9 cellular contexts compared by ENCODE assay signal in the genomic region with DNA sequence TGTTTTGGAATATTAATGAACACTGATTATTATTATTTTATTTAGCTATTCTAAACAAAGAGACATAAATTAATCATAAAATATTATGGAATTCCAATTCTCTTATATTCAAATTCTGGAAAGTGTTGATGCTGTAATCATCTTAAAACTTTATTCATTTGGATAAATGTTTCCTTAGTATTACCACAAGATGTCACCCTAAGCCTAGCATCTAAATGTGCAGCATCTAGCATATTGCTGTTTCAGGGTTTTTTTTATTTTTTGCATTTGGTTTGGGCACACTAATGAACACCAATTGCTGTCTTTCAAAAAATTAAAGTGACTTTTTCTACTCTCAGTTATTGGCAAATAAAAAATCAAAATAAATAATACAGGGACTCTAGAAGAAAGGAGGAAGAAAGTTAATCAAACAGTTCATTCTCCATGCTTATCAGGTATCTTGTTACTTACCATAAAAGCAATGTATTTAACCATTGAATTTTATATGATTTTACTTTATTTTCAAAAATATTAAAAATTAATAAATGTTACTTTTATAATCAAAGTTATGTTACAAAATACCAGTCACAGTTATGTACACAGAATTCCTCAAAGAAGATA. TPM values are rescaled to one million over a fixed set of nuclear protein-coding genes. Genes with fewer than 3 reads are reported as not detected.
DNase-seq lines count a peak whose midpoint lies in the region; ATAC-seq and TF ChIP-seq lines count a peak whose summit lies in the region.
"Had no signal": no experiment of that assay in that cellular context is flagged by ENCODE, and none has a peak within 500 bp of the region (broad histone marks: within the 10 kb centered on the region; RNA-seq: fewer than 3 reads in every experiment).

No MANE protein-coding gene starts in this region.

- no peaks in the 10 kb centered on the region for H3K4me1 Mint-ChIP-seq in glutamatergic neuron (ENCODE audit: low read depth, unreplicated experiment)

- no peaks in the 10 kb centered on the region for H3K36me3 Mint-ChIP-seq in glutamatergic neuron (ENCODE audit: unreplicated experiment)

- no peaks in the 10 kb centered on the region for H3K9me3 Mint-ChIP-seq in glutamatergic neuron (ENCODE audit: unreplicated experiment)
- H3K9me3 Mint-ChIP-seq: activated T-cell treated with anti-CD3 and anti-CD28 coated beads, Interleukin-2, amount 50 U/mL, for 4 hours had no signal

- in situ Hi-C loops in G401 (cut with HindIII; ENCODE audit: low sequenced_read_pairs) (no loop called here), gastrocnemius medialis (cut with MboI; ENCODE audit: low sequenced_read_pairs in 4 of 4) (loop anchor here in 2 of 4 donors (25.0 kb wide), 1 partner anchor 242 kb away; no protein-coding TSS in a partner anchor)

- H3K27me3 Mint-ChIP-seq in glutamatergic neuron (ENCODE audit: unreplicated experiment) = no peaks in the 10 kb centered on the region

- no peaks in the 10 kb centered on the region for H3K36me3 ChIP-seq in WERI-Rb-1
- H3K36me3 ChIP-seq in gastrocnemius medialis = no peaks in the 10 kb centered on the region

- peak; percentile 56 for ATAC-seq in GM21717 (IDR thresholded peaks at IDR 0.05; ENCODE audit: unreplicated experiment)
- ATAC-seq in gastrocnemius medialis = no peak
- ATAC-seq in GM18870 (IDR thresholded peaks at IDR 0.05; ENCODE audit: unreplicated experiment) = no peak
- ATAC-seq in HG03196 (IDR thresholded peaks at IDR 0.05; ENCODE audit: unreplicated experiment) = no peak

- H3K4me3 Mint-ChIP-seq in glutamatergic neuron (ENCODE audit: unreplicated experiment) = no peak overlapping the region
- H3K4me3 Mint-ChIP-seq: activated T-cell treated with anti-CD3 and anti-CD28 coated beads, Interleukin-2, amount 50 U/mL, for 4 hours had no signal

- no peak for TF ChIP-seq POLR2A in gastrocnemius medialis (IDR thresholded peaks at IDR 0.05)

- no peak overlapping the region for H3K4me3 ChIP-seq in WERI-Rb-1 (ENCODE audit: low read depth, low read length)
- no peak overlapping the region for H3K4me3 ChIP-seq in gastrocnemius medialis

- no peaks in the 10 kb centered on the region for H3K4me1 ChIP-seq in gastrocnemius medialis

- H3K27ac Mint-ChIP-seq in glutamatergic neuron (ENCODE audit: unreplicated experiment) = no peak overlapping the region

- intact Hi-C loops in gastrocnemius medialis (cut with DNase I; ENCODE audit: low total_unique reads) = loop anchor here (2.0 to 10.0 kb wide), 3 partner anchors 69 to 619 kb away; a partner anchor contains a TSS

- no peaks in the 10 kb centered on the region for H3K27me3 ChIP-seq in WERI-Rb-1 (ENCODE audit: insufficient read depth, low read depth, severe bottlenecking)
- H3K27me3 ChIP-seq in gastrocnemius medialis = no peaks in the 10 kb centered on the region

- H3K9me3 ChIP-seq in WERI-Rb-1 (ENCODE audit: severe bottlenecking) = no peaks in the 10 kb centered on the region
- H3K9me3 ChIP-seq in gastrocnemius medialis = no peaks in the 10 kb centered on the region

- DNase-seq in G401 (ENCODE audit: low spot score) = peak; percentile 72
- peak; percentile 13 to 75 (median 18) for DNase-seq in NCI-H1417 (lab: John Stamatoyannopoulos, UW)
- DNase-seq in WERI-Rb-1 = no peak
- no peak for DNase-seq in glutamatergic neuron
- no peak for DNase-seq in gastrocnemius medialis
- DNase-seq: activated T-cell treated with anti-CD3 and anti-CD28 coated beads, Interleukin-2, amount 50 U/mL, for 4 hours had no signal

- TF ChIP-seq CTCF in WERI-Rb-1 (IDR thresholded peaks at IDR 0.05; ENCODE audit: low read depth, low read length) = peak; percentile 34
- TF ChIP-seq CTCF in glutamatergic neuron (IDR thresholded peaks at IDR 0.05; ENCODE audit: partially characterized antibody, unreplicated experiment) = peak; percentile 43
- peak; percentile 40 to 78 (median 67) for TF ChIP-seq CTCF in gastrocnemius medialis (IDR thresholded peaks at IDR 0.05 in 4 of 5, conservative IDR thresholded peaks at IDR 0.05 in 1 of 5)

- H3K27ac ChIP-seq in WERI-Rb-1 (no peak overlapping the region), gastrocnemius medialis (no peak overlapping the region)

RNA-seq across cellular contexts. Expression of a gene that starts 31.8 kb away (rescaled TPM):
- total RNA-seq in G401 (2014; rRNA removed; shearing (Covaris generic)) = 3.8 and 6.6 TPM in 2 replicates
- total RNA-seq in glutamatergic neuron (ENCODE audit: unreplicated experiment) (2.9 TPM), gastrocnemius medialis (1 to 10 TPM; 1.3 to 4.7 (median 2.4) TPM)

RNA-seq across cellular contexts. Expression of a gene that starts 33.0 kb away (rescaled TPM):
- total RNA-seq in G401 (2014; rRNA removed; shearing (Covaris generic)) = 124 and 163 TPM in 2 replicates
- total RNA-seq in glutamatergic neuron (ENCODE audit: unreplicated experiment) (27.3 TPM), gastrocnemius medialis (10 to 100 TPM; 13.6 to 38.6 (median 28.6) TPM)

RNA-seq across cellular contexts. Expression of a gene that starts 52.4 kb away (rescaled TPM):
- total RNA-seq in G401 (2014; rRNA removed; shearing (Covaris generic)) = 12.5 and 29.9 TPM in 2 replicates
- 19.9 TPM for total RNA-seq in glutamatergic neuron (ENCODE audit: unreplicated experiment)
- 10 to 100 TPM; 23.9 to 46.8 (median 35.3) TPM for total RNA-seq in gastrocnemius medialis

Comparison
In these comparisons a context has a peak if more than half of its experiments do, and no peak if none do; other contexts are left out.
1. DNase-seq: peak in G401 (single experiment) and NCI-H1417 (3 of 3); none in WERI-Rb-1 (single experiment), glutamatergic neuron (single experiment) and gastrocnemius medialis (0 of 2).
2. Peak in every context shown above with its lines, with median percentiles within 50 percentile points of each other: CTCF ChIP-seq.